ENCODE assay signal across 9 cellular contexts in genomic region chr5:55437452-55437851, GRCh38.
DNase-seq lines count a peak whose midpoint lies in the region; ATAC-seq and TF ChIP-seq lines count a peak whose summit lies in the region.
"Had no signal": no experiment of that assay in that cellular context is flagged by ENCODE, and none has a peak within 500 bp of the region (broad histone marks: within the 10 kb centered on the region; RNA-seq: fewer than 3 reads in every experiment).

No MANE protein-coding gene starts in this region.

- H3K9me3 Mint-ChIP-seq in memory B cell, result peaks cover 15% of the 10 kb centered on the region

- no peaks in the 10 kb centered on the region for H4K20me1 ChIP-seq in mammary epithelial cell (ENCODE audit: insufficient read depth, low read length)

- no peak for DNase-seq in Peyer's patch
- DNase-seq in mammary epithelial cell, result no peak
- no peak for DNase-seq in memory B cell (ENCODE audit: low spot score in 2 of 2)
- no peak for DNase-seq in Ammon's horn (ENCODE audit: low spot score)
- DNase-seq in T1000 (lab: John Stamatoyannopoulos, UW), result no peak
- no peak for DNase-seq in COR-L47 (lab: John Stamatoyannopoulos, UW)
- DNase-seq: NCI-H2107 had no signal

- in situ Hi-C loops in mammary epithelial cell (cut with MboI; ENCODE audit: low sequenced_read_pairs in 2 of 2), result no loop called here

- no peak overlapping the region for H3K4me3 Mint-ChIP-seq in memory B cell
- H3K4me3 Mint-ChIP-seq: natural killer cell treated with Interleukin-12 subunit alpha and Interleukin-12 subunit beta and Interleukin-15 and Interleukin-18, amount 100 ng/mL, for 72 hours had no signal

- dilution Hi-C loops in mammary epithelial cell (cut with HindIII; ENCODE audit: low sequenced_read_pairs), result no loop called here

- H3K4me3 ChIP-seq in Peyer's patch, result no peak overlapping the region
- no peak overlapping the region for H3K4me3 ChIP-seq in mammary epithelial cell (replicated peaks in 1 of 3; ENCODE audit: insufficient read depth in 1 of 3, low read depth in 2 of 3, low read length in 3 of 3)

- WGBS in mammary epithelial cell (ENCODE audit: low coverage, missing lambda C conversion rate), result no CpG with 5 or more reads among the region's 1 CpG

- peaks cover 28% of the 10 kb centered on the region for H3K36me3 Mint-ChIP-seq in memory B cell

- H3K36me3 ChIP-seq in Peyer's patch (peaks cover 0 to 18% (median 0%) of the 10 kb centered on the region in 3 donors), mammary epithelial cell (ENCODE audit: insufficient read depth, low read length) (no peaks in the 10 kb centered on the region)

- no peak overlapping the region for H3K9ac ChIP-seq in mammary epithelial cell (ENCODE audit: insufficient read depth, low read length)

- H3K9me3 ChIP-seq in Peyer's patch (no peaks in the 10 kb centered on the region), mammary epithelial cell (replicated peaks; ENCODE audit: insufficient read depth, low read length) (no peaks in the 10 kb centered on the region)

- no peak for TF ChIP-seq POLR2A in Peyer's patch (IDR thresholded peaks at IDR 0.05)

- H3K4me1 Mint-ChIP-seq in memory B cell, result no peaks in the 10 kb centered on the region

- TF ChIP-seq CTCF in Peyer's patch (IDR thresholded peaks at IDR 0.05) (no peak), mammary epithelial cell (conservative IDR thresholded peaks at IDR 0.05 in 1 of 2, IDR thresholded peaks at IDR 0.05 in 1 of 2; ENCODE audit: extremely low read depth in 1 of 2, insufficient read depth in 1 of 2, low read depth in 1 of 2, low read length in 2 of 2) (no peak)

- intact Hi-C loops in mammary epithelial cell (cut with micrococcal nuclease), result loop anchor here (5.0 kb wide), 1 partner anchor 155 kb away; no protein-coding TSS in a partner anchor

- no peak overlapping the region for H2AFZ ChIP-seq in mammary epithelial cell (ENCODE audit: low read depth, low read length)

- peak overlapping the region; percentile 72 for H3K4me2 ChIP-seq in mammary epithelial cell (ENCODE audit: insufficient read depth, low read depth, low read length)

- H3K27ac ChIP-seq in Peyer's patch, result peak overlapping the region; percentile 52 to 83 (median 62)
- peak overlapping the region; percentile 67 for H3K27ac ChIP-seq in mammary epithelial cell (ENCODE audit: insufficient read depth, low read depth, low read length)
- peak overlapping the region; percentile 86 for H3K27ac ChIP-seq in temporal lobe (ENCODE audit: low read depth, low read length)

- H3K27me3 ChIP-seq in Peyer's patch, result no peaks in the 10 kb centered on the region
- no peaks in the 10 kb centered on the region for H3K27me3 ChIP-seq in mammary epithelial cell (ENCODE audit: insufficient read depth, low read length)

- peak overlapping the region; percentile 2 for H3K27ac Mint-ChIP-seq in memory B cell
- H3K27ac Mint-ChIP-seq: natural killer cell treated with Interleukin-12 subunit alpha and Interleukin-12 subunit beta and Interleukin-15 and Interleukin-18, amount 100 ng/mL, for 72 hours had no signal

- no peaks in the 10 kb centered on the region for H3K79me2 ChIP-seq in mammary epithelial cell (ENCODE audit: insufficient read depth, low read length)

- CTCF ChIA-PET in mammary epithelial cell (lab: Charles Lee; ENCODE audit: low non-redundant PET), result no interaction called here

- no peaks in the 10 kb centered on the region for H3K27me3 Mint-ChIP-seq in memory B cell
- H3K27me3 Mint-ChIP-seq: natural killer cell treated with Interleukin-12 subunit alpha and Interleukin-12 subunit beta and Interleukin-15 and Interleukin-18, amount 100 ng/mL, for 72 hours had no signal

- H3K4me1 ChIP-seq in Peyer's patch, result peaks cover 0 to 14% (median 1%) of the 10 kb centered on the region in 4 donors
- peaks cover 25% of the 10 kb centered on the region for H3K4me1 ChIP-seq in mammary epithelial cell (ENCODE audit: insufficient read depth, low read length)

- no TSS peak for BruUV-seq in mammary epithelial cell (replicated peaks; lab: Mats Ljungman, UMichigan)

- ATAC-seq in memory B cell (ENCODE audit: low read depth), result no peak
